11 cellular contexts compared by ENCODE assay signal in the genomic region with DNA sequence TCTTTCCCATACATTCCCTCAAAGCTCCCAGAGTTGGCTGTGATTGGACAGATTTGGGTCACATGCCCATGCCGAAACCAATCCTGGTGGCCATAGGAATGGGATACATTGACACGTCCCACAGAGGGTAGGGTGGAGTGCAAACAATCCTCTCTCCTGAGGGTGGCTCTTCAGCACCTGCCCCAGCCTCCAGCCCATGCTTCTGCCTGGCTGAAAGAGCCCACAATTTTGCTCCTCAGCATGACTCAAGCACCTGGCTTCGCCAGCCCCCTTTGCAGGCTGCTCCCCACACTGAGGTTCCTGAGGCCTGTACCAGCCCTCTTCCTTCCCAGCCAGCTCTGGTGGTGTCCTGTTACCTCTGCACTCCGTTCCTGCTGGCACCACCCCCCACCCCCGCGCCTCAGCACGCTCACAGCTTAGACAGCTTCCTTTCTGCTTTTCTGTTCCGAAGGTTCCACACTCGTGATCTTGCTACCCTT.
A peak's percentile ranks its signal among the peaks of the same experiment; 100 is the strongest.
DNase-seq lines count a peak whose midpoint lies in the region; ATAC-seq and TF ChIP-seq lines count a peak whose summit lies in the region.
"Had no signal": no experiment of that assay in that cellular context is flagged by ENCODE, and none has a peak within 500 bp of the region (broad histone marks: within the 10 kb centered on the region; RNA-seq: fewer than 3 reads in every experiment).

No MANE protein-coding gene starts in this region.

- no peak for TF ChIP-seq CTCF in neural progenitor cell (IDR thresholded peaks at IDR 0.05)
- TF ChIP-seq CTCF in progenitor cell of endocrine pancreas (IDR thresholded peaks at IDR 0.05; ENCODE audit: unreplicated experiment): no peak

- no peaks in the 10 kb centered on the region for H3K9me3 ChIP-seq in HUES6 (ENCODE audit: control insufficient read depth, insufficient read depth, low read depth, low read length)
- no peaks in the 10 kb centered on the region for H3K9me3 ChIP-seq in neural progenitor cell (ENCODE audit: low read depth)

- H3K79me2 ChIP-seq in neural progenitor cell (ENCODE audit: low read depth): no peaks in the 10 kb centered on the region

- H3K27ac ChIP-seq in HUES6 (ENCODE audit: low read depth, low read length) (no peak overlapping the region), neural progenitor cell (no peak overlapping the region)

- ATAC-seq in HG03520 (IDR thresholded peaks at IDR 0.05; ENCODE audit: unreplicated experiment): no peak
- ATAC-seq: left lobe of liver had no signal

- peaks cover 14% of the 10 kb centered on the region; the same call in 1 of the 2 replicates for H3K27me3 ChIP-seq in HUES6 (ENCODE audit: control insufficient read depth, insufficient read depth, low read length)
- H3K27me3 ChIP-seq in neural progenitor cell: no peaks in the 10 kb centered on the region

- peaks cover 8% of the 10 kb centered on the region for H3K4me1 ChIP-seq in HUES6 (ENCODE audit: control insufficient read depth, insufficient read depth, low read length)
- H3K4me1 ChIP-seq in neural progenitor cell: peaks cover 15% of the 10 kb centered on the region

- H3K9ac ChIP-seq in HUES6 (ENCODE audit: low read length): no peak overlapping the region
- no peak overlapping the region for H3K9ac ChIP-seq in neural progenitor cell

- no peaks in the 10 kb centered on the region for H3K36me3 Mint-ChIP-seq in activated naive CD8-positive, alpha-beta T cell
- H3K36me3 Mint-ChIP-seq in neural progenitor cell (no peaks in the 10 kb centered on the region), progenitor cell of endocrine pancreas (ENCODE audit: insufficient read depth) (no peaks in the 10 kb centered on the region)
- H3K36me3 Mint-ChIP-seq: activated naive CD4-positive, alpha-beta T cell treated with anti-CD3 and anti-CD28 coated beads, Interleukin-2, amount 50 U/mL, for 24 hours had no signal

- H3K36me3 ChIP-seq in HUES6 (ENCODE audit: control insufficient read depth, insufficient read depth, low read length) (no peaks in the 10 kb centered on the region), neural progenitor cell (no peaks in the 10 kb centered on the region)

- H3K27ac Mint-ChIP-seq in activated naive CD8-positive, alpha-beta T cell: no peak overlapping the region
- H3K27ac Mint-ChIP-seq in neural progenitor cell (peak overlapping the region; percentile 77), progenitor cell of endocrine pancreas (no peak overlapping the region)
- H3K27ac Mint-ChIP-seq: activated naive CD4-positive, alpha-beta T cell treated with anti-CD3 and anti-CD28 coated beads, Interleukin-2, amount 50 U/mL, for 24 hours had no signal

- H3K4me3 Mint-ChIP-seq in activated naive CD8-positive, alpha-beta T cell: peak overlapping the region; percentile 46
- no peak overlapping the region for H3K4me3 Mint-ChIP-seq in neural progenitor cell
- no peak overlapping the region for H3K4me3 Mint-ChIP-seq in progenitor cell of endocrine pancreas (ENCODE audit: low read depth)
- H3K4me3 Mint-ChIP-seq: activated naive CD4-positive, alpha-beta T cell treated with anti-CD3 and anti-CD28 coated beads, Interleukin-2, amount 50 U/mL, for 24 hours had no signal

- no peaks in the 10 kb centered on the region for H3K27me3 Mint-ChIP-seq in activated naive CD8-positive, alpha-beta T cell
- H3K27me3 Mint-ChIP-seq in neural progenitor cell (ENCODE audit: insufficient read depth, low read depth): peaks cover 14% of the 10 kb centered on the region
- peaks cover 14% of the 10 kb centered on the region for H3K27me3 Mint-ChIP-seq in progenitor cell of endocrine pancreas
- H3K27me3 Mint-ChIP-seq: activated naive CD4-positive, alpha-beta T cell treated with anti-CD3 and anti-CD28 coated beads, Interleukin-2, amount 50 U/mL, for 24 hours had no signal

- DNase-seq in SHP77 (lab: John Stamatoyannopoulos, UW) (peak; percentile 61 to 63), SHP77 treated with DMSO at 0.1 percent for 48 hours (lab: John Stamatoyannopoulos, UW) (no peak), neural progenitor cell (ENCODE audit: low spot score) (peak; percentile 58), T-helper 9 cell (no peak), progenitor cell of endocrine pancreas (ENCODE audit: low spot score, unreplicated experiment) (no peak)
- DNase-seq: NCI-H1930 had no signal

- no peaks in the 10 kb centered on the region for H3K9me3 Mint-ChIP-seq in activated naive CD8-positive, alpha-beta T cell (ENCODE audit: low read depth)
- H3K9me3 Mint-ChIP-seq in neural progenitor cell: no peaks in the 10 kb centered on the region
- H3K9me3 Mint-ChIP-seq in progenitor cell of endocrine pancreas (ENCODE audit: low read depth): no peaks in the 10 kb centered on the region
- H3K9me3 Mint-ChIP-seq: activated naive CD4-positive, alpha-beta T cell treated with anti-CD3 and anti-CD28 coated beads, Interleukin-2, amount 50 U/mL, for 24 hours had no signal

- H3K4me1 Mint-ChIP-seq in activated naive CD8-positive, alpha-beta T cell (ENCODE audit: low read depth): peaks cover 12% of the 10 kb centered on the region
- H3K4me1 Mint-ChIP-seq in neural progenitor cell: peaks cover 22% of the 10 kb centered on the region
- peaks cover 4% of the 10 kb centered on the region for H3K4me1 Mint-ChIP-seq in progenitor cell of endocrine pancreas (ENCODE audit: low read depth)

- H3K4me3 ChIP-seq in HUES6 (ENCODE audit: low read depth, low read length) (peak overlapping the region; percentile 6; the same call in 1 of the 2 replicates), neural progenitor cell (no peak overlapping the region)

- H3F3A ChIP-seq in neural progenitor cell (ENCODE audit: low read depth): peaks cover 7% of the 10 kb centered on the region

- H2AFZ ChIP-seq in neural progenitor cell (replicated peaks): peak overlapping the region; percentile 86

- H4K20me1 ChIP-seq in neural progenitor cell (ENCODE audit: low read depth): no peaks in the 10 kb centered on the region

- H3K4me2 ChIP-seq in neural progenitor cell: peak overlapping the region; percentile 48

Comparison
In these comparisons a context has a peak if more than half of its experiments do, and no peak if none do; other contexts are left out.
1. DNase-seq: peak in SHP77 (2 of 2) and neural progenitor cell (single experiment); none in SHP77 treated with DMSO at 0.1 percent for 48 hours (single experiment), T-helper 9 cell (single experiment) and progenitor cell of endocrine pancreas (single experiment).